In genomic region chr20:32674362-32674789, GRCh38 we compare ENCODE assay signal across 8 cellular contexts. TPM values are rescaled to one million over a fixed set of nuclear protein-coding genes. Genes with fewer than 3 reads are reported as not detected.
A peak's percentile ranks its signal among the peaks of the same experiment; 100 is the strongest.
DNase-seq lines count a peak whose midpoint lies in the region; ATAC-seq and TF ChIP-seq lines count a peak whose summit lies in the region.

No MANE protein-coding gene starts in this region.

- in situ Hi-C loops in T47D (cut with HindIII; ENCODE audit: low pct_unique_long_range_greater_than_20kb, low sequenced_read_pairs): no loop called here

- 41 to 54% (median 50%) methylated on average over 5 of the region's 5 CpGs for WGBS in stomach, 5 donors

- DNase-seq in NCI-H2107 treated with DMSO at 0.1 percent for 48 hours (lab: John Stamatoyannopoulos, UW; ENCODE audit: unreplicated experiment) (peak; percentile 45), NCI-H2107 (lab: John Stamatoyannopoulos, UW) (no peak), NCI-H1694 (lab: John Stamatoyannopoulos, UW) (peak; percentile 48), T47D (ENCODE audit: low read depth in 1 of 2, low spot score in 1 of 2) (peak; percentile 79 to 87), midbrain (lab: John Stamatoyannopoulos, UW) (peak; percentile 14), stomach (peak; percentile 56)

- no peak for ATAC-seq in GM19467 (IDR thresholded peaks at IDR 0.05; ENCODE audit: unreplicated experiment)

- no peak overlapping the region for H3K4me3 ChIP-seq in stomach

- H3K36me3 ChIP-seq in stomach: no peaks in the 10 kb centered on the region

- no peaks in the 10 kb centered on the region for H3K9me3 ChIP-seq in stomach

- TF ChIP-seq POLR2A in stomach (IDR thresholded peaks at IDR 0.05): no peak

- peaks cover 0 to 14% (median 3%) of the 10 kb centered on the region in 4 donors for H3K4me1 ChIP-seq in stomach

- TF ChIP-seq CTCF in VCaP (conservative IDR thresholded peaks at IDR 0.05) (peak; percentile 89), stomach (IDR thresholded peaks at IDR 0.05) (peak in 5 of 7 experiments; percentile 21 to 57 (median 53))

- H3K27ac ChIP-seq in VCaP (no peak overlapping the region), stomach (no peak overlapping the region)

- H3K27me3 ChIP-seq in stomach: no peaks in the 10 kb centered on the region

- intact Hi-C loops in stomach (cut with DNase I; ENCODE audit: low total_unique reads): loop anchor here (5.0 kb wide), 1 partner anchor 103 kb away; no protein-coding TSS in a partner anchor

- no peak for TF ChIP-seq EP300 in stomach (IDR thresholded peaks at IDR 0.05)

RNA-seq across cellular contexts. Expression of gene C20orf203, which starts 0.6 kb away (rescaled TPM):
- under 1 TPM in 1 of 5 donors, not detected in 4; 0.37 TPM for total RNA-seq in stomach
- under 1 TPM in 1 of 3 donors, not detected in 2; 0.03 TPM for polyA plus RNA-seq in stomach
